9 cellular contexts compared by ENCODE assay signal in genomic region chr22:45638834-45639746, GRCh38. TPM values are rescaled to one million over a fixed set of nuclear protein-coding genes. Genes with fewer than 3 reads are reported as not detected.
DNase-seq lines count a peak whose midpoint lies in the region; ATAC-seq and TF ChIP-seq lines count a peak whose summit lies in the region.
"Had no signal": no experiment of that assay in that cellular context is flagged by ENCODE, and none has a peak within 500 bp of the region (broad histone marks: within the 10 kb centered on the region; RNA-seq: fewer than 3 reads in every experiment).

No MANE protein-coding gene starts in this region.

- ATAC-seq in naive thymus-derived CD4-positive, alpha-beta T cell, result peak; percentile 67
- no peak for ATAC-seq in HG03139 (IDR thresholded peaks at IDR 0.05; ENCODE audit: unreplicated experiment)

- H3K9me3 Mint-ChIP-seq in naive thymus-derived CD4-positive, alpha-beta T cell, result no peaks in the 10 kb centered on the region
- H3K9me3 Mint-ChIP-seq in chondrocyte (ENCODE audit: low read depth), result no peaks in the 10 kb centered on the region
- H3K9me3 Mint-ChIP-seq: nephron had no signal

- H3K36me3 ChIP-seq in colonic mucosa, result no peaks in the 10 kb centered on the region
- H3K36me3 ChIP-seq in naive thymus-derived CD4-positive, alpha-beta T cell (ENCODE audit: control insufficient read depth in 2 of 3, insufficient read depth in 3 of 3, low read length in 3 of 3), result no peaks in the 10 kb centered on the region

- H3K27ac Mint-ChIP-seq in naive thymus-derived CD4-positive, alpha-beta T cell, result peak overlapping the region in 2 of 9 donors; percentile 43 to 46
- H3K27ac Mint-ChIP-seq in chondrocyte (ENCODE audit: unreplicated experiment), result no peak overlapping the region
- H3K27ac Mint-ChIP-seq: nephron had no signal

- no peak overlapping the region for H3K9ac ChIP-seq in colonic mucosa (ENCODE audit: low read depth in 2 of 2, low read length in 2 of 2)

- H3K4me1 ChIP-seq in colonic mucosa, result peaks cover 4% of the 10 kb centered on the region
- no peaks in the 10 kb centered on the region for H3K4me1 ChIP-seq in naive thymus-derived CD4-positive, alpha-beta T cell (ENCODE audit: control insufficient read depth in 2 of 2, insufficient read depth in 2 of 2, low read length in 2 of 2)

- H3K27me3 ChIP-seq in colonic mucosa, result no peaks in the 10 kb centered on the region
- peaks cover 3% of the 10 kb centered on the region in 2 donors for H3K27me3 ChIP-seq in naive thymus-derived CD4-positive, alpha-beta T cell (ENCODE audit: control insufficient read depth in 2 of 2, insufficient read depth in 2 of 2, low read length in 2 of 2)

- no peaks in the 10 kb centered on the region for H3K9me3 ChIP-seq in colonic mucosa
- no peaks in the 10 kb centered on the region for H3K9me3 ChIP-seq in naive thymus-derived CD4-positive, alpha-beta T cell (ENCODE audit: control insufficient read depth in 2 of 3, low read length in 3 of 3)

- no peak for TF ChIP-seq CTCF in colonic mucosa (IDR thresholded peaks at IDR 0.05)
- TF ChIP-seq CTCF in chondrocyte (IDR thresholded peaks at IDR 0.05), result no peak

- intact Hi-C loops in colonic mucosa (cut with DNase I), result no loop called here
- intact Hi-C loops in naive thymus-derived CD4-positive, alpha-beta T cell (cut with micrococcal nuclease), result no loop called here

- H3K27me3 Mint-ChIP-seq in naive thymus-derived CD4-positive, alpha-beta T cell, result peaks cover 41 to 65% (median 46%) of the 10 kb centered on the region in 5 donors
- H3K27me3 Mint-ChIP-seq in chondrocyte (ENCODE audit: low read depth), result peaks cover 21% of the 10 kb centered on the region

- in situ Hi-C loops in ACHN (cut with HindIII; ENCODE audit: low pct_ligation_motif_present, low pct_unique_long_range_greater_than_20kb, low sequenced_read_pairs), result no loop called here

- DNase-seq in ELF-1 (ENCODE audit: low read depth, low spot score) (peak; percentile 55), NCI-H226 (peak; percentile 67), colonic mucosa (peak; percentile 63), chondrocyte (ENCODE audit: low spot score) (no peak), ACHN (no peak)
- no peak for DNase-seq in naive thymus-derived CD4-positive, alpha-beta T cell
- no peak for DNase-seq in activated CD4-positive, alpha-beta T cell treated with anti-CD3 and anti-CD28 coated beads for 1 hour

- CTCF ChIA-PET in naive thymus-derived CD4-positive, alpha-beta T cell (lab: Charles Lee), result interaction anchor here (0.6 kb wide), 1 partner anchor 674 kb away, joined by 3 read pairs; no protein-coding TSS in a partner anchor

- H3K4me3 Mint-ChIP-seq in naive thymus-derived CD4-positive, alpha-beta T cell, result peak overlapping the region in 1 of 10 donors; percentile 37
- H3K4me3 Mint-ChIP-seq in chondrocyte (ENCODE audit: unreplicated experiment), result no peak overlapping the region
- H3K4me3 Mint-ChIP-seq: nephron had no signal

- POLR2A ChIA-PET in naive thymus-derived CD4-positive, alpha-beta T cell (lab: Charles Lee), result no interaction called here

- H3K4me1 Mint-ChIP-seq in naive thymus-derived CD4-positive, alpha-beta T cell, result peaks cover 0 to 25% (median 0%) of the 10 kb centered on the region in 7 donors
- peaks cover 5% of the 10 kb centered on the region for H3K4me1 Mint-ChIP-seq in chondrocyte (ENCODE audit: low read depth)

- H3K4me3 ChIP-seq in colonic mucosa, result no peak overlapping the region
- no peak overlapping the region for H3K4me3 ChIP-seq in naive thymus-derived CD4-positive, alpha-beta T cell (ENCODE audit: low read length)

- H3K27ac ChIP-seq in colonic mucosa, result no peak overlapping the region
- H3K27ac ChIP-seq in naive thymus-derived CD4-positive, alpha-beta T cell (ENCODE audit: low read depth, low read length), result no peak overlapping the region

- H3K36me3 Mint-ChIP-seq in naive thymus-derived CD4-positive, alpha-beta T cell, result no peaks in the 10 kb centered on the region
- peaks cover 2% of the 10 kb centered on the region for H3K36me3 Mint-ChIP-seq in chondrocyte (ENCODE audit: low read depth)

RNA-seq across cellular contexts. Expression of gene ATXN10, which starts 32.5 kb away (rescaled TPM):
- total RNA-seq in colonic mucosa, result 10 to 100 TPM; 90.5 to 94.9 TPM
- 10 to 100 TPM; 64.2 to 85.7 (median 73.1) TPM for total RNA-seq in naive thymus-derived CD4-positive, alpha-beta T cell
- polyA plus RNA-seq in naive thymus-derived CD4-positive, alpha-beta T cell, result 100 to 1,000 TPM; 102 to 105 TPM
- total RNA-seq in chondrocyte, result 113 to 146 TPM (median 117 TPM) in 3 replicates

Comparison
In these comparisons a context has a peak if more than half of its experiments do, and no peak if none do; other contexts are left out.
1. DNase-seq: peak in ELF-1 (single experiment), NCI-H226 (single experiment) and colonic mucosa (single experiment); none in naive thymus-derived CD4-positive, alpha-beta T cell (0 of 9), chondrocyte (single experiment), ACHN (single experiment) and activated CD4-positive, alpha-beta T cell treated with anti-CD3 and anti-CD28 coated beads for 1 hour (single experiment).